In the genomic region with DNA sequence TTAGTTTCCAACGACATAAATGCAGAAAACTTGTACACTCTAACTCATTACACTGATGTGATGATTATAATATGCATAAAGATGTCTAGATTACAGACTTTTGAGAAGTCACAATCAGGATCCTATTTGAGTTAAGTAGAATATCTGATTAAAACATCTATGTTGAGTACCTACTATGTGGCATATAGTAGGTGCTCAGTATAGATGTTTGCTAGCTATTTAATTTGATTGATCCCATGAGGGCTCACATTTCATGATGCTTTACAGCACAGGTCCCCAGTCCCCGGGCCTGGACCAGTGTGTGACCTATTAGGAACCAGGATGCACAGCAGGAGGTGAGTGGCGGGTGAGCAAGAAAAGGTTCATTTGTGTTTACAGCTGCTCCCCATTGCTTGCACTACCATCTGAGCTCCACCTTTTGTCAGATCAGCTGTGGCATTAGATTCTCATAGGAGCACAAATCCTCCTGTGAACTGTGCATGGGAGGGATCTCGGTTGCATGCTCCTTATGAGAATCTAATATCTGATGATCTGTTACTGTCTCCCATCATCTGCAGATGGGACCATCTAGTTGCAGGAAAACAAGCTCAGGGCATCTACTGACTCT, we compare ENCODE assay signal across 1 cellular context.
TF ChIP-seq lines count a peak whose summit lies in the region.

No MANE protein-coding gene starts in this region.

TF ChIP-seq in GM23338, 12 proteins besides CTCF, POLR2A, EP300 and RAD21 (continued from another document):
- TF ChIP-seq EZH2phosphoT487 (IDR thresholded peaks at IDR 0.05; ENCODE audit: unreplicated experiment) (no peak), ZNF331 (CRISPR knock-in tag; IDR thresholded peaks at IDR 0.05; ENCODE audit: low read depth) (no peak), CREB1 (CRISPR knock-in tag; IDR thresholded peaks at IDR 0.05; ENCODE audit: low read depth) (no peak), ZNF114 (CRISPR knock-in tag; IDR thresholded peaks at IDR 0.05) (no peak), JUNB (IDR thresholded peaks at IDR 0.05; ENCODE audit: unreplicated experiment) (no peak), NANOG (IDR thresholded peaks at IDR 0.05; ENCODE audit: borderline replicate concordance) (no peak), STAT1 (IDR thresholded peaks at IDR 0.05; ENCODE audit: unreplicated experiment) (no peak)
- TF ChIP-seq, protein P1, sequence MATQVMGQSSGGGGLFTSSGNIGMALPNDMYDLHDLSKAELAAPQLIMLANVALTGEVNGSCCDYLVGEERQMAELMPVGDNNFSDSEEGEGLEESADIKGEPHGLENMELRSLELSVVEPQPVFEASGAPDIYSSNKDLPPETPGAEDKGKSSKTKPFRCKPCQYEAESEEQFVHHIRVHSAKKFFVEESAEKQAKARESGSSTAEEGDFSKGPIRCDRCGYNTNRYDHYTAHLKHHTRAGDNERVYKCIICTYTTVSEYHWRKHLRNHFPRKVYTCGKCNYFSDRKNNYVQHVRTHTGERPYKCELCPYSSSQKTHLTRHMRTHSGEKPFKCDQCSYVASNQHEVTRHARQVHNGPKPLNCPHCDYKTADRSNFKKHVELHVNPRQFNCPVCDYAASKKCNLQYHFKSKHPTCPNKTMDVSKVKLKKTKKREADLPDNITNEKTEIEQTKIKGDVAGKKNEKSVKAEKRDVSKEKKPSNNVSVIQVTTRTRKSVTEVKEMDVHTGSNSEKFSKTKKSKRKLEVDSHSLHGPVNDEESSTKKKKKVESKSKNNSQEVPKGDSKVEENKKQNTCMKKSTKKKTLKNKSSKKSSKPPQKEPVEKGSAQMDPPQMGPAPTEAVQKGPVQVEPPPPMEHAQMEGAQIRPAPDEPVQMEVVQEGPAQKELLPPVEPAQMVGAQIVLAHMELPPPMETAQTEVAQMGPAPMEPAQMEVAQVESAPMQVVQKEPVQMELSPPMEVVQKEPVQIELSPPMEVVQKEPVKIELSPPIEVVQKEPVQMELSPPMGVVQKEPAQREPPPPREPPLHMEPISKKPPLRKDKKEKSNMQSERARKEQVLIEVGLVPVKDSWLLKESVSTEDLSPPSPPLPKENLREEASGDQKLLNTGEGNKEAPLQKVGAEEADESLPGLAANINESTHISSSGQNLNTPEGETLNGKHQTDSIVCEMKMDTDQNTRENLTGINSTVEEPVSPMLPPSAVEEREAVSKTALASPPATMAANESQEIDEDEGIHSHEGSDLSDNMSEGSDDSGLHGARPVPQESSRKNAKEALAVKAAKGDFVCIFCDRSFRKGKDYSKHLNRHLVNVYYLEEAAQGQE (IDR thresholded peaks at IDR 0.05; ENCODE audit: unreplicated experiment) = no peak
- TF ChIP-seq, protein P2, sequence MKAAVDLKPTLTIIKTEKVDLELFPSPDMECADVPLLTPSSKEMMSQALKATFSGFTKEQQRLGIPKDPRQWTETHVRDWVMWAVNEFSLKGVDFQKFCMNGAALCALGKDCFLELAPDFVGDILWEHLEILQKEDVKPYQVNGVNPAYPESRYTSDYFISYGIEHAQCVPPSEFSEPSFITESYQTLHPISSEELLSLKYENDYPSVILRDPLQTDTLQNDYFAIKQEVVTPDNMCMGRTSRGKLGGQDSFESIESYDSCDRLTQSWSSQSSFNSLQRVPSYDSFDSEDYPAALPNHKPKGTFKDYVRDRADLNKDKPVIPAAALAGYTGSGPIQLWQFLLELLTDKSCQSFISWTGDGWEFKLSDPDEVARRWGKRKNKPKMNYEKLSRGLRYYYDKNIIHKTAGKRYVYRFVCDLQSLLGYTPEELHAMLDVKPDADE (IDR thresholded peaks at IDR 0.05) = no peak
- TF ChIP-seq, protein P3, sequence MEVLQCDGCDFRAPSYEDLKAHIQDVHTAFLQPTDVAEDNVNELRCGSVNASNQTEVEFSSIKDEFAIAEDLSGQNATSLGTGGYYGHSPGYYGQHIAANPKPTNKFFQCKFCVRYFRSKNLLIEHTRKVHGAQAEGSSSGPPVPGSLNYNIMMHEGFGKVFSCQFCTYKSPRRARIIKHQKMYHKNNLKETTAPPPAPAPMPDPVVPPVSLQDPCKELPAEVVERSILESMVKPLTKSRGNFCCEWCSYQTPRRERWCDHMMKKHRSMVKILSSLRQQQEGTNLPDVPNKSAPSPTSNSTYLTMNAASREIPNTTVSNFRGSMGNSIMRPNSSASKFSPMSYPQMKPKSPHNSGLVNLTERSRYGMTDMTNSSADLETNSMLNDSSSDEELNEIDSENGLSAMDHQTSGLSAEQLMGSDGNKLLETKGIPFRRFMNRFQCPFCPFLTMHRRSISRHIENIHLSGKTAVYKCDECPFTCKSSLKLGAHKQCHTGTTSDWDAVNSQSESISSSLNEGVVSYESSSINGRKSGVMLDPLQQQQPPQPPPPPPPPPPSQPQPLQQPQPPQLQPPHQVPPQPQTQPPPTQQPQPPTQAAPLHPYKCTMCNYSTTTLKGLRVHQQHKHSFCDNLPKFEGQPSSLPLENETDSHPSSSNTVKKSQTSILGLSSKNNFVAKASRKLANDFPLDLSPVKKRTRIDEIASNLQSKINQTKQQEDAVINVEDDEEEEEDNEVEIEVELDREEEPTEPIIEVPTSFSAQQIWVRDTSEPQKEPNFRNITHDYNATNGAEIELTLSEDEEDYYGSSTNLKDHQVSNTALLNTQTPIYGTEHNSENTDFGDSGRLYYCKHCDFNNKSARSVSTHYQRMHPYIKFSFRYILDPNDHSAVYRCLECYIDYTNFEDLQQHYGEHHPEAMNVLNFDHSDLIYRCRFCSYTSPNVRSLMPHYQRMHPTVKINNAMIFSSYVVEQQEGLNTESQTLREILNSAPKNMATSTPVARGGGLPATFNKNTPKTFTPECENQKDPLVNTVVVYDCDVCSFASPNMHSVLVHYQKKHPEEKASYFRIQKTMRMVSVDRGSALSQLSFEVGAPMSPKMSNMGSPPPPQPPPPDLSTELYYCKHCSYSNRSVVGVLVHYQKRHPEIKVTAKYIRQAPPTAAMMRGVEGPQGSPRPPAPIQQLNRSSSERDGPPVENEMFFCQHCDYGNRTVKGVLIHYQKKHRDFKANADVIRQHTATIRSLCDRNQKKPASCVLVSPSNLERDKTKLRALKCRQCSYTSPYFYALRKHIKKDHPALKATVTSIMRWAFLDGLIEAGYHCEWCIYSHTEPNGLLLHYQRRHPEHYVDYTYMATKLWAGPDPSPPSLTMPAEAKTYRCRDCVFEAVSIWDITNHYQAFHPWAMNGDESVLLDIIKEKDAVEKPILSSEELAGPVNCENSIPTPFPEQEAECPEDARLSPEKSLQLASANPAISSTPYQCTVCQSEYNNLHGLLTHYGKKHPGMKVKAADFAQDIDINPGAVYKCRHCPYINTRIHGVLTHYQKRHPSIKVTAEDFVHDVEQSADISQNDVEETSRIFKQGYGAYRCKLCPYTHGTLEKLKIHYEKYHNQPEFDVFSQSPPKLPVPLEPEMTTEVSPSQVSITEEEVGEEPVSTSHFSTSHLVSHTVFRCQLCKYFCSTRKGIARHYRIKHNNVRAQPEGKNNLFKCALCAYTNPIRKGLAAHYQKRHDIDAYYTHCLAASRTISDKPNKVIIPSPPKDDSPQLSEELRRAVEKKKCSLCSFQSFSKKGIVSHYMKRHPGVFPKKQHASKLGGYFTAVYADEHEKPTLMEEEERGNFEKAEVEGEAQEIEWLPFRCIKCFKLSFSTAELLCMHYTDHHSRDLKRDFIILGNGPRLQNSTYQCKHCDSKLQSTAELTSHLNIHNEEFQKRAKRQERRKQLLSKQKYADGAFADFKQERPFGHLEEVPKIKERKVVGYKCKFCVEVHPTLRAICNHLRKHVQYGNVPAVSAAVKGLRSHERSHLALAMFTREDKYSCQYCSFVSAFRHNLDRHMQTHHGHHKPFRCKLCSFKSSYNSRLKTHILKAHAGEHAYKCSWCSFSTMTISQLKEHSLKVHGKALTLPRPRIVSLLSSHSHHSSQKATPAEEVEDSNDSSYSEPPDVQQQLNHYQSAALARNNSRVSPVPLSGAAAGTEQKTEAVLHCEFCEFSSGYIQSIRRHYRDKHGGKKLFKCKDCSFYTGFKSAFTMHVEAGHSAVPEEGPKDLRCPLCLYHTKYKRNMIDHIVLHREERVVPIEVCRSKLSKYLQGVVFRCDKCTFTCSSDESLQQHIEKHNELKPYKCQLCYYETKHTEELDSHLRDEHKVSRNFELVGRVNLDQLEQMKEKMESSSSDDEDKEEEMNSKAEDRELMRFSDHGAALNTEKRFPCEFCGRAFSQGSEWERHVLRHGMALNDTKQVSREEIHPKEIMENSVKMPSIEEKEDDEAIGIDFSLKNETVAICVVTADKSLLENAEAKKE (CRISPR knock-in tag; IDR thresholded peaks at IDR 0.05) = no peak
